1 cellular context compared by ENCODE assay signal in the genomic region with DNA sequence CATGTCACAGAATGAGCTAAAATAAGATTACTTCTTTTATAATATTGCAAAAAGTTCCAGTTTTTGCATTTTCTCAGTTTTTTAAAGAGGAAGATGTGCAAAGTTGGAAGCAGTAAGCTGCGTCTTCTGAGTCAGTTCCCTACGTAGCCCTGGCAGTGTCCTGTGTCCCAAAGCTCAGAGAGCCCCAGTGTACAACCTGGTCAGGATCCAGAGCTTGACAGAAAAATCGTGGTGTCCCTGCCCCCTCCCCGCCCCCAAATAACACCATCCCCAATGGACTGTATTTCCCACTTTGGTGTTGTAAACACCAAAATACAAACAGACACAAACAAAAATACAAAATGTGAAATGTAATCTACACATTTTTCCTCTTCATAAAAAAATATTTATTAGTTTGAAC.
A peak's percentile ranks its signal among the peaks of the same experiment; 100 is the strongest.
TF ChIP-seq lines count a peak whose summit lies in the region.

No MANE protein-coding gene starts in this region.

TF ChIP-seq in HepG2, 621 proteins besides CTCF, POLR2A, EP300 and RAD21 (continues in another document):
- TF ChIP-seq, protein P1, sequence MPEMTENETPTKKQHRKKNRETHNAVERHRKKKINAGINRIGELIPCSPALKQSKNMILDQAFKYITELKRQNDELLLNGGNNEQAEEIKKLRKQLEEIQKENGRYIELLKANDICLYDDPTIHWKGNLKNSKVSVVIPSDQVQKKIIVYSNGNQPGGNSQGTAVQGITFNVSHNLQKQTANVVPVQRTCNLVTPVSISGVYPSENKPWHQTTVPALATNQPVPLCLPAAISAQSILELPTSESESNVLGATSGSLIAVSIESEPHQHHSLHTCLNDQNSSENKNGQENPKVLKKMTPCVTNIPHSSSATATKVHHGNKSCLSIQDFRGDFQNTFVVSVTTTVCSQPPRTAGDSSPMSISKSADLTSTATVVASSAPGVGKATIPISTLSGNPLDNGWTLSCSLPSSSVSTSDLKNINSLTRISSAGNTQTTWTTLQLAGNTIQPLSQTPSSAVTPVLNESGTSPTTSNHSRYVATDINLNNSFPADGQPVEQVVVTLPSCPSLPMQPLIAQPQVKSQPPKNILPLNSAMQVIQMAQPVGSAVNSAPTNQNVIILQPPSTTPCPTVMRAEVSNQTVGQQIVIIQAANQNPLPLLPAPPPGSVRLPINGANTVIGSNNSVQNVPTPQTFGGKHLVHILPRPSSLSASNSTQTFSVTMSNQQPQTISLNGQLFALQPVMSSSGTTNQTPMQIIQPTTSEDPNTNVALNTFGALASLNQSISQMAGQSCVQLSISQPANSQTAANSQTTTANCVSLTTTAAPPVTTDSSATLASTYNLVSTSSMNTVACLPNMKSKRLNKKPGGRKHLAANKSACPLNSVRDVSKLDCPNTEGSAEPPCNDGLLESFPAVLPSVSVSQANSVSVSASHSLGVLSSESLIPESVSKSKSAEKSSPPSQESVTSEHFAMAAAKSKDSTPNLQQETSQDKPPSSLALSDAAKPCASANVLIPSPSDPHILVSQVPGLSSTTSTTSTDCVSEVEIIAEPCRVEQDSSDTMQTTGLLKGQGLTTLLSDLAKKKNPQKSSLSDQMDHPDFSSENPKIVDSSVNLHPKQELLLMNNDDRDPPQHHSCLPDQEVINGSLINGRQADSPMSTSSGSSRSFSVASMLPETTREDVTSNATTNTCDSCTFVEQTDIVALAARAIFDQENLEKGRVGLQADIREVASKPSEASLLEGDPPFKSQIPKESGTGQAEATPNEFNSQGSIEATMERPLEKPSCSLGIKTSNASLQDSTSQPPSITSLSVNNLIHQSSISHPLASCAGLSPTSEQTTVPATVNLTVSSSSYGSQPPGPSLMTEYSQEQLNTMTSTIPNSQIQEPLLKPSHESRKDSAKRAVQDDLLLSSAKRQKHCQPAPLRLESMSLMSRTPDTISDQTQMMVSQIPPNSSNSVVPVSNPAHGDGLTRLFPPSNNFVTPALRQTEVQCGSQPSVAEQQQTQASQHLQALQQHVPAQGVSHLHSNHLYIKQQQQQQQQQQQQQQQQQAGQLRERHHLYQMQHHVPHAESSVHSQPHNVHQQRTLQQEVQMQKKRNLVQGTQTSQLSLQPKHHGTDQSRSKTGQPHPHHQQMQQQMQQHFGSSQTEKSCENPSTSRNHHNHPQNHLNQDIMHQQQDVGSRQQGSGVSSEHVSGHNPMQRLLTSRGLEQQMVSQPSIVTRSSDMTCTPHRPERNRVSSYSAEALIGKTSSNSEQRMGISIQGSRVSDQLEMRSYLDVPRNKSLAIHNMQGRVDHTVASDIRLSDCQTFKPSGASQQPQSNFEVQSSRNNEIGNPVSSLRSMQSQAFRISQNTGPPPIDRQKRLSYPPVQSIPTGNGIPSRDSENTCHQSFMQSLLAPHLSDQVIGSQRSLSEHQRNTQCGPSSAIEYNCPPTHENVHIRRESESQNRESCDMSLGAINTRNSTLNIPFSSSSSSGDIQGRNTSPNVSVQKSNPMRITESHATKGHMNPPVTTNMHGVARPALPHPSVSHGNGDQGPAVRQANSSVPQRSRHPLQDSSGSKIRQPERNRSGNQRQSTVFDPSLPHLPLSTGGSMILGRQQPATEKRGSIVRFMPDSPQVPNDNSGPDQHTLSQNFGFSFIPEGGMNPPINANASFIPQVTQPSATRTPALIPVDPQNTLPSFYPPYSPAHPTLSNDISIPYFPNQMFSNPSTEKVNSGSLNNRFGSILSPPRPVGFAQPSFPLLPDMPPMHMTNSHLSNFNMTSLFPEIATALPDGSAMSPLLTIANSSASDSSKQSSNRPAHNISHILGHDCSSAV (CRISPR knock-in tag; IDR thresholded peaks at IDR 0.05; ENCODE audit: borderline replicate concordance): no peak
- TF ChIP-seq EZH2 (conservative IDR thresholded peaks at IDR 0.05; ENCODE audit: low read depth, low read length): no peak
- no peak for TF ChIP-seq ZNF841 (CRISPR knock-in tag; IDR thresholded peaks at IDR 0.05; ENCODE audit: borderline replicate concordance)
- TF ChIP-seq ARNT2 (CRISPR knock-in tag; IDR thresholded peaks at IDR 0.05; ENCODE audit: low read depth): 0 out of 2 replicates have a peak, but pooled peaks have one; percentile 7
- TF ChIP-seq FIP1L1 (IDR thresholded peaks at IDR 0.05; ENCODE audit: borderline replicate concordance, insufficient read depth, low read depth, low read length): no peak
- no peak for TF ChIP-seq KMT2B (CRISPR knock-in tag; IDR thresholded peaks at IDR 0.05)
- TF ChIP-seq SPEN (CRISPR knock-in tag; IDR thresholded peaks at IDR 0.05; ENCODE audit: low read depth): 0 out of 2 replicates have a peak, but pooled peaks have one; percentile 4
- no peak for TF ChIP-seq FOXM1 (CRISPR knock-in tag; IDR thresholded peaks at IDR 0.05)
- no peak for TF ChIP-seq SUZ12 (IDR thresholded peaks at IDR 0.05; ENCODE audit: low read depth, low read length)
- TF ChIP-seq, protein P2, sequence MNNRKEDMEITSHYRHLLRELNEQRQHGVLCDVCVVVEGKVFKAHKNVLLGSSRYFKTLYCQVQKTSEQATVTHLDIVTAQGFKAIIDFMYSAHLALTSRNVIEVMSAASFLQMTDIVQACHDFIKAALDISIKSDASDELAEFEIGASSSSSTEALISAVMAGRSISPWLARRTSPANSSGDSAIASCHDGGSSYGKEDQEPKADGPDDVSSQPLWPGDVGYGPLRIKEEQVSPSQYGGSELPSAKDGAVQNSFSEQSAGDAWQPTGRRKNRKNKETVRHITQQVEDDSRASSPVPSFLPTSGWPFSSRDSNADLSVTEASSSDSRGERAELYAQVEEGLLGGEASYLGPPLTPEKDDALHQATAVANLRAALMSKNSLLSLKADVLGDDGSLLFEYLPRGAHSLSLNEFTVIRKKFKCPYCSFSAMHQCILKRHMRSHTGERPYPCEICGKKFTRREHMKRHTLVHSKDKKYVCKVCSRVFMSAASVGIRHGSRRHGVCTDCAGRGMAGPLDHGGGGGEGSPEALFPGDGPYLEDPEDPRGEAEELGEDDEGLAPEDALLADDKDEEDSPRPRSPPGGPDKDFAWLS (CRISPR knock-in tag; IDR thresholded peaks at IDR 0.05; ENCODE audit: borderline replicate concordance): no peak
- TF ChIP-seq, protein P3, sequence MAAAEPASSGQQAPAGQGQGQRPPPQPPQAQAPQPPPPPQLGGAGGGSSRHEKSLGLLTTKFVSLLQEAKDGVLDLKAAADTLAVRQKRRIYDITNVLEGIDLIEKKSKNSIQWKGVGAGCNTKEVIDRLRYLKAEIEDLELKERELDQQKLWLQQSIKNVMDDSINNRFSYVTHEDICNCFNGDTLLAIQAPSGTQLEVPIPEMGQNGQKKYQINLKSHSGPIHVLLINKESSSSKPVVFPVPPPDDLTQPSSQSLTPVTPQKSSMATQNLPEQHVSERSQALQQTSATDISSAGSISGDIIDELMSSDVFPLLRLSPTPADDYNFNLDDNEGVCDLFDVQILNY (CRISPR knock-in tag; conservative IDR thresholded peaks at IDR 0.05): no peak
- no peak for TF ChIP-seq ZNF782 (CRISPR knock-in tag; IDR thresholded peaks at IDR 0.05; ENCODE audit: borderline replicate concordance)
- TF ChIP-seq, protein P4, sequence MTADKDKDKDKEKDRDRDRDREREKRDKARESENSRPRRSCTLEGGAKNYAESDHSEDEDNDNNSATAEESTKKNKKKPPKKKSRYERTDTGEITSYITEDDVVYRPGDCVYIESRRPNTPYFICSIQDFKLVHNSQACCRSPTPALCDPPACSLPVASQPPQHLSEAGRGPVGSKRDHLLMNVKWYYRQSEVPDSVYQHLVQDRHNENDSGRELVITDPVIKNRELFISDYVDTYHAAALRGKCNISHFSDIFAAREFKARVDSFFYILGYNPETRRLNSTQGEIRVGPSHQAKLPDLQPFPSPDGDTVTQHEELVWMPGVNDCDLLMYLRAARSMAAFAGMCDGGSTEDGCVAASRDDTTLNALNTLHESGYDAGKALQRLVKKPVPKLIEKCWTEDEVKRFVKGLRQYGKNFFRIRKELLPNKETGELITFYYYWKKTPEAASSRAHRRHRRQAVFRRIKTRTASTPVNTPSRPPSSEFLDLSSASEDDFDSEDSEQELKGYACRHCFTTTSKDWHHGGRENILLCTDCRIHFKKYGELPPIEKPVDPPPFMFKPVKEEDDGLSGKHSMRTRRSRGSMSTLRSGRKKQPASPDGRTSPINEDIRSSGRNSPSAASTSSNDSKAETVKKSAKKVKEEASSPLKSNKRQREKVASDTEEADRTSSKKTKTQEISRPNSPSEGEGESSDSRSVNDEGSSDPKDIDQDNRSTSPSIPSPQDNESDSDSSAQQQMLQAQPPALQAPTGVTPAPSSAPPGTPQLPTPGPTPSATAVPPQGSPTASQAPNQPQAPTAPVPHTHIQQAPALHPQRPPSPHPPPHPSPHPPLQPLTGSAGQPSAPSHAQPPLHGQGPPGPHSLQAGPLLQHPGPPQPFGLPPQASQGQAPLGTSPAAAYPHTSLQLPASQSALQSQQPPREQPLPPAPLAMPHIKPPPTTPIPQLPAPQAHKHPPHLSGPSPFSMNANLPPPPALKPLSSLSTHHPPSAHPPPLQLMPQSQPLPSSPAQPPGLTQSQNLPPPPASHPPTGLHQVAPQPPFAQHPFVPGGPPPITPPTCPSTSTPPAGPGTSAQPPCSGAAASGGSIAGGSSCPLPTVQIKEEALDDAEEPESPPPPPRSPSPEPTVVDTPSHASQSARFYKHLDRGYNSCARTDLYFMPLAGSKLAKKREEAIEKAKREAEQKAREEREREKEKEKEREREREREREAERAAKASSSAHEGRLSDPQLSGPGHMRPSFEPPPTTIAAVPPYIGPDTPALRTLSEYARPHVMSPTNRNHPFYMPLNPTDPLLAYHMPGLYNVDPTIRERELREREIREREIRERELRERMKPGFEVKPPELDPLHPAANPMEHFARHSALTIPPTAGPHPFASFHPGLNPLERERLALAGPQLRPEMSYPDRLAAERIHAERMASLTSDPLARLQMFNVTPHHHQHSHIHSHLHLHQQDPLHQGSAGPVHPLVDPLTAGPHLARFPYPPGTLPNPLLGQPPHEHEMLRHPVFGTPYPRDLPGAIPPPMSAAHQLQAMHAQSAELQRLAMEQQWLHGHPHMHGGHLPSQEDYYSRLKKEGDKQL (CRISPR knock-in tag; IDR thresholded peaks at IDR 0.05; ENCODE audit: low read depth): no peak
- TF ChIP-seq ZNF816 (CRISPR knock-in tag; IDR thresholded peaks at IDR 0.05; ENCODE audit: borderline replicate concordance): no peak
- TF ChIP-seq, protein P5, sequence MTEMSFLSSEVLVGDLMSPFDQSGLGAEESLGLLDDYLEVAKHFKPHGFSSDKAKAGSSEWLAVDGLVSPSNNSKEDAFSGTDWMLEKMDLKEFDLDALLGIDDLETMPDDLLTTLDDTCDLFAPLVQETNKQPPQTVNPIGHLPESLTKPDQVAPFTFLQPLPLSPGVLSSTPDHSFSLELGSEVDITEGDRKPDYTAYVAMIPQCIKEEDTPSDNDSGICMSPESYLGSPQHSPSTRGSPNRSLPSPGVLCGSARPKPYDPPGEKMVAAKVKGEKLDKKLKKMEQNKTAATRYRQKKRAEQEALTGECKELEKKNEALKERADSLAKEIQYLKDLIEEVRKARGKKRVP (CRISPR knock-in tag; IDR thresholded peaks at IDR 0.05): 0 out of 4 replicates have a peak, but pooled peaks of 1 of the 2 experiments have one; percentile 12
- TF ChIP-seq SRSF4 (IDR thresholded peaks at IDR 0.05; ENCODE audit: low read depth, low read length, poor library complexity, severe bottlenecking): no peak
- peak; percentile 4; the same call in 1 of the 2 replicates for TF ChIP-seq ZNF343 (CRISPR knock-in tag; IDR thresholded peaks at IDR 0.05)
- TF ChIP-seq LCORL (IDR thresholded peaks at IDR 0.05): no peak
- no peak for TF ChIP-seq LCORL (CRISPR knock-in tag; IDR thresholded peaks at IDR 0.05)
- TF ChIP-seq SOX13 (IDR thresholded peaks at IDR 0.05): 0 out of 2 replicates have a peak, but pooled peaks have one; percentile 19
- TF ChIP-seq SOX13 (CRISPR knock-in tag; conservative IDR thresholded peaks at IDR 0.05 in 1 of 2, IDR thresholded peaks at IDR 0.05 in 1 of 2): no peak
- TF ChIP-seq MAFF (IDR thresholded peaks at IDR 0.05; ENCODE audit: low read depth, low read length): no peak
- TF ChIP-seq TAF15 (IDR thresholded peaks at IDR 0.05; ENCODE audit: low read depth, low read length, poor library complexity, severe bottlenecking): no peak
- TF ChIP-seq HNRNPH1 (optimal IDR thresholded peaks at IDR 0.05; ENCODE audit: low read depth, low read length): no peak
- TF ChIP-seq MXD4 (CRISPR knock-in tag; IDR thresholded peaks at IDR 0.05): 0 out of 2 replicates have a peak, but pooled peaks have one; percentile 1
- no peak for TF ChIP-seq RFX3 (CRISPR knock-in tag; IDR thresholded peaks at IDR 0.05)
- TF ChIP-seq ZNF264 (CRISPR knock-in tag; IDR thresholded peaks at IDR 0.05): peak; percentile 15; the same call in 1 of the 2 replicates
- no peak for TF ChIP-seq KLF13 (CRISPR knock-in tag; IDR thresholded peaks at IDR 0.05)
- TF ChIP-seq STAG1 (CRISPR knock-in tag; IDR thresholded peaks at IDR 0.05): no peak
- TF ChIP-seq ZFAT (CRISPR knock-in tag; conservative IDR thresholded peaks at IDR 0.05): 0 out of 2 replicates have a peak, but pooled peaks have one; percentile 19
- TF ChIP-seq, protein P6, sequence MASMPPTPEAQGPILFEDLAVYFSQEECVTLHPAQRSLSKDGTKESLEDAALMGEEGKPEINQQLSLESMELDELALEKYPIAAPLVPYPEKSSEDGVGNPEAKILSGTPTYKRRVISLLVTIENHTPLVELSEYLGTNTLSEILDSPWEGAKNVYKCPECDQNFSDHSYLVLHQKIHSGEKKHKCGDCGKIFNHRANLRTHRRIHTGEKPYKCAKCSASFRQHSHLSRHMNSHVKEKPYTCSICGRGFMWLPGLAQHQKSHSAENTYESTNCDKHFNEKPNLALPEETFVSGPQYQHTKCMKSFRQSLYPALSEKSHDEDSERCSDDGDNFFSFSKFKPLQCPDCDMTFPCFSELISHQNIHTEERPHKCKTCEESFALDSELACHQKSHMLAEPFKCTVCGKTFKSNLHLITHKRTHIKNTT (CRISPR knock-in tag; IDR thresholded peaks at IDR 0.05): 0 out of 2 replicates have a peak, but pooled peaks have one; percentile 44
- TF ChIP-seq, protein P7, sequence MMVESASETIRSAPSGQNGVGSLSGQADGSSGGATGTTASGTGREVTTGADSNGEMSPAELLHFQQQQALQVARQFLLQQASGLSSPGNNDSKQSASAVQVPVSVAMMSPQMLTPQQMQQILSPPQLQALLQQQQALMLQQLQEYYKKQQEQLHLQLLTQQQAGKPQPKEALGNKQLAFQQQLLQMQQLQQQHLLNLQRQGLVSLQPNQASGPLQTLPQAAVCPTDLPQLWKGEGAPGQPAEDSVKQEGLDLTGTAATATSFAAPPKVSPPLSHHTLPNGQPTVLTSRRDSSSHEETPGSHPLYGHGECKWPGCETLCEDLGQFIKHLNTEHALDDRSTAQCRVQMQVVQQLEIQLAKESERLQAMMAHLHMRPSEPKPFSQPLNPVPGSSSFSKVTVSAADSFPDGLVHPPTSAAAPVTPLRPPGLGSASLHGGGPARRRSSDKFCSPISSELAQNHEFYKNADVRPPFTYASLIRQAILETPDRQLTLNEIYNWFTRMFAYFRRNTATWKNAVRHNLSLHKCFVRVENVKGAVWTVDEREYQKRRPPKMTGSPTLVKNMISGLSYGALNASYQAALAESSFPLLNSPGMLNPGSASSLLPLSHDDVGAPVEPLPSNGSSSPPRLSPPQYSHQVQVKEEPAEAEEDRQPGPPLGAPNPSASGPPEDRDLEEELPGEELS (CRISPR knock-in tag; IDR thresholded peaks at IDR 0.05): 0 out of 2 replicates have a peak, but pooled peaks have one; percentile 11
- TF ChIP-seq PHF20 (CRISPR knock-in tag; IDR thresholded peaks at IDR 0.05): no peak
- TF ChIP-seq TEAD2 (CRISPR knock-in tag; IDR thresholded peaks at IDR 0.05): no peak
- TF ChIP-seq, protein P8, sequence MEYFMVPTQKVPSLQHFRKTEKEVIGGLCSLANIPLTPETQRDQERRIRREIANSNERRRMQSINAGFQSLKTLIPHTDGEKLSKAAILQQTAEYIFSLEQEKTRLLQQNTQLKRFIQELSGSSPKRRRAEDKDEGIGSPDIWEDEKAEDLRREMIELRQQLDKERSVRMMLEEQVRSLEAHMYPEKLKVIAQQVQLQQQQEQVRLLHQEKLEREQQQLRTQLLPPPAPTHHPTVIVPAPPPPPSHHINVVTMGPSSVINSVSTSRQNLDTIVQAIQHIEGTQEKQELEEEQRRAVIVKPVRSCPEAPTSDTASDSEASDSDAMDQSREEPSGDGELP (IDR thresholded peaks at IDR 0.05; ENCODE audit: borderline replicate concordance, low read depth): no peak
